Comparison of ENCODE assay signal across 8 cellular contexts in genomic region chr1:35718492-35719336, GRCh38. TPM values are rescaled to one million over a fixed set of nuclear protein-coding genes. Genes with fewer than 3 reads are reported as not detected.
DNase-seq lines count a peak whose midpoint lies in the region; ATAC-seq lines count a peak whose summit lies in the region.

Gene C1orf216, minus strand, starts transcription at chr1:35718884. Its CDS starts 2,563 bp downstream, at chr1:35716321.

- peak within 1 kb of the TSS; percentile 92 for H3K27ac Mint-ChIP-seq in activated T-helper 2 cell treated with anti-CD3 and anti-CD28 coated beads, Interferon-gamma antibody, Interleukin-2, Interleukin-4, amounts not matched to agents 10 μg/mL and 5 μg/mL and 100 μg/mL, durations not matched to agents 14 hours and 24 hours and 36 hours
- H3K27ac Mint-ChIP-seq in natural killer cell treated with Interleukin-12 subunit alpha and Interleukin-12 subunit beta and Interleukin-15 and Interleukin-18, amount 100 ng/mL, for 72 hours, result peak within 1 kb of the TSS; percentile 86 to 90

- intact Hi-C loops in activated T-helper 2 cell treated with anti-CD3 and anti-CD28 coated beads, Interferon-gamma antibody, Interleukin-2, Interleukin-4, amounts not matched to agents 10 μg/mL and 5 μg/mL and 100 μg/mL, durations not matched to agents 14 hours and 24 hours and 36 hours (cut with micrococcal nuclease), result loop anchor here (2.0 to 10.0 kb wide), 4 partner anchors 54 to 526 kb away; partner anchors contain the start of genes PSMB2 and SFPQ

- H3K9me3 Mint-ChIP-seq in activated T-helper 2 cell treated with anti-CD3 and anti-CD28 coated beads, Interferon-gamma antibody, Interleukin-2, Interleukin-4, amounts not matched to agents 10 μg/mL and 5 μg/mL and 100 μg/mL, durations not matched to agents 14 hours and 24 hours and 36 hours, result no peaks in the 10 kb centered on the region
- H3K9me3 Mint-ChIP-seq in natural killer cell treated with Interleukin-12 subunit alpha and Interleukin-12 subunit beta and Interleukin-15 and Interleukin-18, amount 100 ng/mL, for 72 hours, result no peaks in the 10 kb centered on the region

- peaks cover 24% of the 10 kb centered on the region for H3K36me3 Mint-ChIP-seq in activated T-helper 2 cell treated with anti-CD3 and anti-CD28 coated beads, Interferon-gamma antibody, Interleukin-2, Interleukin-4, amounts not matched to agents 10 μg/mL and 5 μg/mL and 100 μg/mL, durations not matched to agents 14 hours and 24 hours and 36 hours (ENCODE audit: low read depth)
- peaks cover 6% of the 10 kb centered on the region for H3K36me3 Mint-ChIP-seq in natural killer cell treated with Interleukin-12 subunit alpha and Interleukin-12 subunit beta and Interleukin-15 and Interleukin-18, amount 100 ng/mL, for 72 hours

- ATAC-seq in HG03280 (IDR thresholded peaks at IDR 0.05; ENCODE audit: unreplicated experiment), result peak; percentile 67
- ATAC-seq in natural killer cell treated with Interleukin-12 subunit alpha and Interleukin-12 subunit beta and Interleukin-15 and Interleukin-18, amount 100 ng/mL, for 72 hours, result peak; percentile 90 to 92
- peak; percentile 87 for ATAC-seq in stimulated activated naive CD8-positive, alpha-beta T cell treated with anti-CD3 and anti-CD28 coated beads, Interleukin-15, Interleukin-2, amounts not matched to agents 100 U/mL and 50 U/mL, for 24 hours

- H3K27me3 Mint-ChIP-seq in activated T-helper 2 cell treated with anti-CD3 and anti-CD28 coated beads, Interferon-gamma antibody, Interleukin-2, Interleukin-4, amounts not matched to agents 10 μg/mL and 5 μg/mL and 100 μg/mL, durations not matched to agents 14 hours and 24 hours and 36 hours (ENCODE audit: low read depth), result no peaks in the 10 kb centered on the region
- no peaks in the 10 kb centered on the region for H3K27me3 Mint-ChIP-seq in natural killer cell treated with Interleukin-12 subunit alpha and Interleukin-12 subunit beta and Interleukin-15 and Interleukin-18, amount 100 ng/mL, for 72 hours

- DNase-seq in SIG-M5 treated with dmso at 0.1 percent for 504 hours (lab: John Stamatoyannopoulos, UW; ENCODE audit: unreplicated experiment) (peak; percentile 52), SIG-M5 (lab: John Stamatoyannopoulos, UW) (no peak), RPMI7951 (ENCODE audit: low read depth) (peak; percentile 87), fibroblast of peridontal ligament (ENCODE audit: extremely low read depth) (peak; percentile 70)
- DNase-seq in activated T-helper 2 cell treated with anti-CD3 and anti-CD28 coated beads, Interferon-gamma antibody, Interleukin-2, Interleukin-4, amounts not matched to agents 10 μg/mL and 5 μg/mL and 100 μg/mL, durations not matched to agents 14 hours and 24 hours and 36 hours (ENCODE audit: low spot score), result peak; percentile 58
- DNase-seq in natural killer cell treated with Interleukin-12 subunit alpha and Interleukin-12 subunit beta and Interleukin-15 and Interleukin-18, amount 100 ng/mL, for 72 hours (ENCODE audit: low spot score), result peak; percentile 88
- peak; percentile 85 for DNase-seq in stimulated activated naive CD8-positive, alpha-beta T cell treated with anti-CD3 and anti-CD28 coated beads, Interleukin-15, Interleukin-2, amounts not matched to agents 100 U/mL and 50 U/mL, for 24 hours

- peaks cover 29% of the 10 kb centered on the region for H3K4me1 Mint-ChIP-seq in activated T-helper 2 cell treated with anti-CD3 and anti-CD28 coated beads, Interferon-gamma antibody, Interleukin-2, Interleukin-4, amounts not matched to agents 10 μg/mL and 5 μg/mL and 100 μg/mL, durations not matched to agents 14 hours and 24 hours and 36 hours (ENCODE audit: low read depth)
- peaks cover 38 to 41% of the 10 kb centered on the region in 2 donors for H3K4me1 Mint-ChIP-seq in natural killer cell treated with Interleukin-12 subunit alpha and Interleukin-12 subunit beta and Interleukin-15 and Interleukin-18, amount 100 ng/mL, for 72 hours (ENCODE audit: low read depth in 2 of 2)

- peak within 1 kb of the TSS; percentile 91 for H3K4me3 Mint-ChIP-seq in activated T-helper 2 cell treated with anti-CD3 and anti-CD28 coated beads, Interferon-gamma antibody, Interleukin-2, Interleukin-4, amounts not matched to agents 10 μg/mL and 5 μg/mL and 100 μg/mL, durations not matched to agents 14 hours and 24 hours and 36 hours (ENCODE audit: low read depth)
- H3K4me3 Mint-ChIP-seq in natural killer cell treated with Interleukin-12 subunit alpha and Interleukin-12 subunit beta and Interleukin-15 and Interleukin-18, amount 100 ng/mL, for 72 hours, result peak within 1 kb of the TSS; percentile 94

RNA-seq across cellular contexts. Expression of gene C1orf216, which starts in this region (rescaled TPM):
- total RNA-seq in RPMI7951 (2014; rRNA removed; shearing (Covaris generic)), result 15.1 and 17.8 TPM in 2 replicates
- 25.4 and 26.2 TPM in 2 replicates for total RNA-seq in activated T-helper 2 cell treated with anti-CD3 and anti-CD28 coated beads, Interferon-gamma antibody, Interleukin-2, Interleukin-4, amounts not matched to agents 10 μg/mL and 5 μg/mL and 100 μg/mL, durations not matched to agents 14 hours and 24 hours and 36 hours
- 10 to 100 TPM; 15.9 to 41.1 TPM for total RNA-seq in natural killer cell treated with Interleukin-12 subunit alpha and Interleukin-12 subunit beta and Interleukin-15 and Interleukin-18, amount 100 ng/mL, for 72 hours
